14 cellular contexts compared by ENCODE assay signal in genomic region chr17:43356999-43357398, GRCh38. TPM values are rescaled to one million over a fixed set of nuclear protein-coding genes. Genes with fewer than 3 reads are reported as not detected.
DNase-seq lines count a peak whose midpoint lies in the region; ATAC-seq and TF ChIP-seq lines count a peak whose summit lies in the region.
"Had no signal": no experiment of that assay in that cellular context is flagged by ENCODE, and none has a peak within 500 bp of the region (broad histone marks: within the 10 kb centered on the region; RNA-seq: fewer than 3 reads in every experiment).

No MANE protein-coding gene starts in this region.

- H2BK5ac ChIP-seq in neuronal stem cell (ENCODE audit: low read length) = no peak overlapping the region

- H3K9me3 ChIP-seq in right lobe of liver = no peaks in the 10 kb centered on the region
- H3K9me3 ChIP-seq in neuronal stem cell (replicated peaks in 1 of 2; ENCODE audit: control insufficient read depth in 2 of 2, insufficient read depth in 1 of 2, low read depth in 1 of 2, low read length in 2 of 2) = no peaks in the 10 kb centered on the region

- H3K9ac ChIP-seq in neuronal stem cell (ENCODE audit: low read depth, low read length, poor library complexity) = no peak overlapping the region

- no peaks in the 10 kb centered on the region for H3K79me1 ChIP-seq in neuronal stem cell (ENCODE audit: low read depth, low read length)

- H3K27ac ChIP-seq in right lobe of liver (no peak overlapping the region), neuronal stem cell (replicated peaks; ENCODE audit: low read length) (no peak overlapping the region)

- 88% methylated on average over 4 of the region's 4 CpGs for WGBS in right lobe of liver (ENCODE audit: insufficient coverage, low coverage, low lambda C conversion rate, missing lambda C conversion rate)
- WGBS in neuronal stem cell (ENCODE audit: extremely low coverage in 2 of 2, insufficient read length in 2 of 2, insufficient replicate concordance in 1 of 2), 2 donors = no CpG with 5 or more reads among the region's 4 CpGs

- no peak overlapping the region for H3K4ac ChIP-seq in neuronal stem cell (ENCODE audit: low read length)

- no peak for TF ChIP-seq POLR2A in right lobe of liver (IDR thresholded peaks at IDR 0.05)

- intact Hi-C loops in right lobe of liver (cut with DNase I) = no loop called here

- no peak overlapping the region for H3K18ac ChIP-seq in neuronal stem cell (ENCODE audit: low read length)

- H4K91ac ChIP-seq in neuronal stem cell (ENCODE audit: low read depth, low read length, poor library complexity) = no peak overlapping the region

- ATAC-seq in omental fat pad (ENCODE audit: low FRiP score) = peak; percentile 53
- ATAC-seq in right lobe of liver = no peak
- ATAC-seq: stimulated activated naive CD8-positive, alpha-beta T cell treated with anti-CD3 and anti-CD28 coated beads, Interleukin-15, Interleukin-2, amounts not matched to agents 100 U/mL and 50 U/mL, for 24 hours had no signal

- H2BK12ac ChIP-seq in neuronal stem cell (ENCODE audit: low read length) = no peak overlapping the region

- no peak overlapping the region for H2BK120ac ChIP-seq in neuronal stem cell (ENCODE audit: low read depth, low read length)

- H3K27me3 ChIP-seq in right lobe of liver (no peaks in the 10 kb centered on the region), neuronal stem cell (ENCODE audit: control insufficient read depth in 3 of 3, insufficient read depth in 3 of 3, low read depth in 1 of 3, low read length in 3 of 3) (no peaks in the 10 kb centered on the region)

- no peak overlapping the region for H2AFZ ChIP-seq in neuronal stem cell (ENCODE audit: low read length)

- peak; percentile 84 for DNase-seq in AG10803 (ENCODE audit: low read depth)
- DNase-seq in NCI-H226 = peak; percentile 96
- peak; percentile 96 for DNase-seq in dedifferentiated amniotic fluid mesenchymal stem cell (ENCODE audit: extremely low spot score)
- no peak for DNase-seq in omental fat pad (ENCODE audit: low spot score)
- DNase-seq in HT-29 (ENCODE audit: low spot score) = no peak
- no peak for DNase-seq in NCI-H446 treated with DMSO at 0.1 percent for 48 hours (lab: John Stamatoyannopoulos, UW)
- DNase-seq in right lobe of liver = no peak
- no peak for DNase-seq in neuronal stem cell (ENCODE audit: low spot score)
- DNase-seq: activated naive CD8-positive, alpha-beta T cell treated with anti-CD3 and anti-CD28 coated beads for 36 hours; CD4-positive, CD25-positive, alpha-beta regulatory T cell; NCI-H1105 treated with DMSO at 0.1 percent for 48 hours; nephron progenitor cell; stimulated activated naive CD8-positive, alpha-beta T cell treated with anti-CD3 and anti-CD28 coated beads, Interleukin-15, Interleukin-2, amounts not matched to agents 100 U/mL and 50 U/mL, for 24 hours; T-helper 1 cell had no signal

- H3K4me2 ChIP-seq in neuronal stem cell (ENCODE audit: insufficient read depth, low read length, poor library complexity, severe bottlenecking) = no peak overlapping the region

- H3K4me3 ChIP-seq in AG10803 (ENCODE audit: low read length) = no peak overlapping the region
- no peak overlapping the region for H3K4me3 ChIP-seq in right lobe of liver
- no peak overlapping the region for H3K4me3 ChIP-seq in neuronal stem cell (ENCODE audit: low read length in 2 of 2)

- no peak overlapping the region for H3K23ac ChIP-seq in neuronal stem cell (ENCODE audit: low read depth, low read length, poor library complexity)

- no peak overlapping the region for H3K14ac ChIP-seq in neuronal stem cell (ENCODE audit: low read length)

- no peak overlapping the region for H2BK15ac ChIP-seq in neuronal stem cell (ENCODE audit: low read length)

- peaks cover 0 to 8% (median 0%) of the 10 kb centered on the region in 4 donors for H3K4me1 ChIP-seq in right lobe of liver
- peaks cover 0 to 7% of the 10 kb centered on the region in 2 donors for H3K4me1 ChIP-seq in neuronal stem cell (ENCODE audit: control insufficient read depth in 2 of 2, insufficient read depth in 1 of 2, low read depth in 1 of 2, low read length in 2 of 2)

- H2AK5ac ChIP-seq in neuronal stem cell (ENCODE audit: low read depth, low read length) = no peak overlapping the region

- H3K36me3 ChIP-seq in right lobe of liver = no peaks in the 10 kb centered on the region
- no peaks in the 10 kb centered on the region for H3K36me3 ChIP-seq in neuronal stem cell (replicated peaks in 1 of 2; ENCODE audit: control insufficient read depth in 2 of 2, insufficient read depth in 2 of 2, low read length in 2 of 2)

- no peak for TF ChIP-seq CTCF in AG10803 (conservative IDR thresholded peaks at IDR 0.05; ENCODE audit: low read length)
- TF ChIP-seq CTCF in omental fat pad (IDR thresholded peaks at IDR 0.05) = no peak
- no peak for TF ChIP-seq CTCF in right lobe of liver (IDR thresholded peaks at IDR 0.05)

- no peak overlapping the region for H4K8ac ChIP-seq in neuronal stem cell (ENCODE audit: low read depth, low read length)

RNA-seq across cellular contexts. Expression of gene ARL4D, which starts 41.8 kb away (rescaled TPM):
- total RNA-seq in omental fat pad (10 to 100 TPM; 11.8 to 42.8 (median 27.1) TPM), right lobe of liver (10 to 100 TPM; 10.9 to 31.8 (median 13.2) TPM)
- 2.6 and 2.8 TPM in 2 replicates for total RNA-seq in HT-29 (2014; rRNA removed; shearing (Covaris generic))
- 14.3 TPM for polyA plus RNA-seq in neuronal stem cell (2013, experiment 1 of 2)
- polyA plus RNA-seq in neuronal stem cell (2013, experiment 2 of 2) = 14.0 TPM

Comparison
In these comparisons a context has a peak if more than half of its experiments do, and no peak if none do; other contexts are left out.
1. DNase-seq: peak in AG10803 (single experiment), NCI-H226 (single experiment) and dedifferentiated amniotic fluid mesenchymal stem cell (single experiment); none in omental fat pad (single experiment), HT-29 (single experiment), NCI-H446 treated with DMSO at 0.1 percent for 48 hours (single experiment), right lobe of liver (0 of 3) and neuronal stem cell (single experiment).